In genomic region chr11:469026-469683, GRCh38 we compare ENCODE assay signal across 1 cellular context.
TF ChIP-seq lines count a peak whose summit lies in the region.

No MANE protein-coding gene starts in this region.

TF ChIP-seq in HepG2, 621 proteins besides CTCF, POLR2A, EP300 and RAD21:
- TF ChIP-seq ZSCAN22 (CRISPR knock-in tag; IDR thresholded peaks at IDR 0.05), result peak; percentile 98
- 0 out of 2 replicates have a peak, but pooled peaks have one; percentile 38 for TF ChIP-seq ZNF564 (CRISPR knock-in tag; IDR thresholded peaks at IDR 0.05)
- TF ChIP-seq ZNF329 (CRISPR knock-in tag; IDR thresholded peaks at IDR 0.05; ENCODE audit: low read depth), result 0 out of 2 replicates have a peak, but pooled peaks have one; percentile 69
- TF ChIP-seq ZNF263 (CRISPR knock-in tag; IDR thresholded peaks at IDR 0.05), result peak; percentile 72
- TF ChIP-seq PITX1 (CRISPR knock-in tag; IDR thresholded peaks at IDR 0.05), result peak; percentile 47; the same call in 1 of the 2 replicates
- TF ChIP-seq ZNF383 (CRISPR knock-in tag; IDR thresholded peaks at IDR 0.05; ENCODE audit: borderline replicate concordance), result 0 out of 2 replicates have a peak, but pooled peaks have one; percentile 5
- peak; percentile 44 for TF ChIP-seq PHF20 (CRISPR knock-in tag; IDR thresholded peaks at IDR 0.05)
- 0 out of 2 replicates have a peak, but pooled peaks have one; percentile 22 for TF ChIP-seq ZMYM3 (CRISPR knock-in tag; IDR thresholded peaks at IDR 0.05)
